Comparison of ENCODE assay signal across 14 cellular contexts in genomic region chr22:42533638-42533977, GRCh38. TPM values are rescaled to one million over a fixed set of nuclear protein-coding genes. Genes with fewer than 3 reads are reported as not detected.
DNase-seq lines count a peak whose midpoint lies in the region; ATAC-seq and TF ChIP-seq lines count a peak whose summit lies in the region.
"Had no signal": no experiment of that assay in that cellular context is flagged by ENCODE, and none has a peak within 500 bp of the region (broad histone marks: within the 10 kb centered on the region; RNA-seq: fewer than 3 reads in every experiment).

No MANE protein-coding gene starts in this region.

- peak overlapping the region; percentile 24 for H3K4me3 ChIP-seq in CD8-positive, alpha-beta T cell (ENCODE audit: low read depth, low read length)
- H3K4me3 ChIP-seq: cardiac muscle cell had no signal

- no peaks in the 10 kb centered on the region for H3K9me3 Mint-ChIP-seq in CD8-positive, alpha-beta T cell
- H3K9me3 Mint-ChIP-seq in activated CD4-positive, alpha-beta memory T cell treated with anti-CD3 and anti-CD28 coated beads for 36 hours, result no peaks in the 10 kb centered on the region
- no peaks in the 10 kb centered on the region for H3K9me3 Mint-ChIP-seq in naive thymus-derived CD8-positive, alpha-beta T cell

- POLR2A ChIA-PET in CD8-positive, alpha-beta T cell (lab: Charles Lee), result no interaction called here
- POLR2A ChIA-PET in activated CD4-positive, alpha-beta memory T cell treated with anti-CD3 and anti-CD28 coated beads for 36 hours (lab: Charles Lee), result no interaction called here
- POLR2A ChIA-PET in naive thymus-derived CD8-positive, alpha-beta T cell (lab: Charles Lee), result no interaction called here

- no peak for TF ChIP-seq CTCF in CD8-positive, alpha-beta T cell (IDR thresholded peaks at IDR 0.05)

- intact Hi-C loops in CD8-positive, alpha-beta T cell (cut with DNase I, micrococcal nuclease), result loop anchor here (1.0 to 5.0 kb wide), 4 partner anchors 14 to 81 kb away; partner anchors contain the start of genes POLDIP3 (in 2 of the 2) and RRP7A (in 1 of the 2)
- intact Hi-C loops in activated CD4-positive, alpha-beta memory T cell treated with anti-CD3 and anti-CD28 coated beads for 36 hours (cut with micrococcal nuclease), result loop anchor here (2.0 kb wide), 1 partner anchor 19 kb away; the partner anchor contains the start of gene SERHL2

- H3K36me3 Mint-ChIP-seq in CD8-positive, alpha-beta T cell, result no peaks in the 10 kb centered on the region
- no peaks in the 10 kb centered on the region for H3K36me3 Mint-ChIP-seq in activated CD4-positive, alpha-beta memory T cell treated with anti-CD3 and anti-CD28 coated beads for 36 hours
- H3K36me3 Mint-ChIP-seq in naive thymus-derived CD8-positive, alpha-beta T cell, result no peaks in the 10 kb centered on the region

- peak overlapping the region; percentile 90 for H3K27ac Mint-ChIP-seq in CD8-positive, alpha-beta T cell
- H3K27ac Mint-ChIP-seq in activated CD4-positive, alpha-beta memory T cell treated with anti-CD3 and anti-CD28 coated beads for 36 hours, result peak overlapping the region; percentile 82
- H3K27ac Mint-ChIP-seq in naive thymus-derived CD8-positive, alpha-beta T cell, result peak overlapping the region in 9 of 10 donors; percentile 80 to 96 (median 91)

- no peaks in the 10 kb centered on the region for H3K36me3 ChIP-seq in CD8-positive, alpha-beta T cell (ENCODE audit: insufficient read depth, low read length)
- H3K36me3 ChIP-seq: cardiac muscle cell, heart left ventricle, WERI-Rb-1 had no signal

- ATAC-seq in CD8-positive, alpha-beta T cell, result peak; percentile 27
- ATAC-seq in GM18505 (IDR thresholded peaks at IDR 0.05; ENCODE audit: unreplicated experiment), result no peak
- ATAC-seq in naive thymus-derived CD8-positive, alpha-beta T cell, result peak in 1 of 2 donors; percentile 34
- no peak for ATAC-seq in HG03571 (IDR thresholded peaks at IDR 0.05; ENCODE audit: unreplicated experiment)
- ATAC-seq: heart left ventricle, left cardiac atrium, right cardiac atrium had no signal

- peaks cover 12% of the 10 kb centered on the region for H3K4me1 Mint-ChIP-seq in CD8-positive, alpha-beta T cell (ENCODE audit: low read depth)
- peaks cover 18% of the 10 kb centered on the region for H3K4me1 Mint-ChIP-seq in activated CD4-positive, alpha-beta memory T cell treated with anti-CD3 and anti-CD28 coated beads for 36 hours (ENCODE audit: low read depth)
- H3K4me1 Mint-ChIP-seq in naive thymus-derived CD8-positive, alpha-beta T cell, result peaks cover 2 to 51% (median 7%) of the 10 kb centered on the region in 4 donors

- no peaks in the 10 kb centered on the region for H3K9me3 ChIP-seq in CD8-positive, alpha-beta T cell (ENCODE audit: low read length)
- H3K9me3 ChIP-seq: heart left ventricle had no signal

- TF ChIP-seq POLR2A in GM18505 (IDR thresholded peaks at IDR 0.05; ENCODE audit: borderline replicate concordance, extremely low read depth, insufficient read depth, insufficient read length), result peak; percentile 7

- H3K27me3 ChIP-seq in CD8-positive, alpha-beta T cell (ENCODE audit: insufficient read depth, low read length), result no peaks in the 10 kb centered on the region
- H3K27me3 ChIP-seq: cardiac muscle cell had no signal

- DNase-seq in CD8-positive, alpha-beta T cell, result no peak
- no peak for DNase-seq in activated CD4-positive, alpha-beta memory T cell treated with anti-CD3 and anti-CD28 coated beads for 36 hours
- DNase-seq in naive thymus-derived CD8-positive, alpha-beta T cell, result no peak
- DNase-seq in NCI-H1694 treated with DMSO at 0.1 percent for 48 hours (lab: John Stamatoyannopoulos, UW) (no peak), iPS-NIHi7 (ENCODE audit: extremely low spot score) (no peak)
- DNase-seq: NCI-H1694 had no signal

- H3K27ac ChIP-seq in CD8-positive, alpha-beta T cell (ENCODE audit: low read depth, low read length), result peak overlapping the region; percentile 56
- H3K27ac ChIP-seq: cardiac muscle cell, epithelial cell of prostate, WERI-Rb-1 had no signal

- peaks cover 6% of the 10 kb centered on the region for H3K4me1 ChIP-seq in CD8-positive, alpha-beta T cell (ENCODE audit: insufficient read depth, low read length)

- CTCF ChIA-PET in CD8-positive, alpha-beta T cell (lab: Charles Lee), result interaction anchor here (0.8 kb wide), 1 partner anchor 12 kb away, joined by 3 read pairs; no protein-coding TSS in a partner anchor
- CTCF ChIA-PET in activated CD4-positive, alpha-beta memory T cell treated with anti-CD3 and anti-CD28 coated beads for 36 hours (lab: Charles Lee), result no interaction called here

- no peaks in the 10 kb centered on the region for H3K27me3 Mint-ChIP-seq in CD8-positive, alpha-beta T cell (ENCODE audit: low read depth)
- no peaks in the 10 kb centered on the region for H3K27me3 Mint-ChIP-seq in activated CD4-positive, alpha-beta memory T cell treated with anti-CD3 and anti-CD28 coated beads for 36 hours
- H3K27me3 Mint-ChIP-seq in naive thymus-derived CD8-positive, alpha-beta T cell, result peaks cover 0 to 5% (median 0%) of the 10 kb centered on the region in 5 donors

- H3K4me3 Mint-ChIP-seq in CD8-positive, alpha-beta T cell, result peak overlapping the region; percentile 84
- H3K4me3 Mint-ChIP-seq in activated CD4-positive, alpha-beta memory T cell treated with anti-CD3 and anti-CD28 coated beads for 36 hours, result peak overlapping the region; percentile 71
- peak overlapping the region; percentile 75 to 91 (median 86) for H3K4me3 Mint-ChIP-seq in naive thymus-derived CD8-positive, alpha-beta T cell

RNA-seq across cellular contexts. Expression of gene RRP7A, which starts 14.0 kb away (rescaled TPM):
- 10 to 100 TPM; 61.0 to 66.6 TPM for total RNA-seq in CD8-positive, alpha-beta T cell
- 100 to 1,000 TPM; 102 to 108 TPM for total RNA-seq in activated CD4-positive, alpha-beta memory T cell treated with anti-CD3 and anti-CD28 coated beads for 36 hours
- total RNA-seq in naive thymus-derived CD8-positive, alpha-beta T cell, result 10 to 100 TPM; 57.4 to 66.2 TPM
- polyA plus RNA-seq in naive thymus-derived CD8-positive, alpha-beta T cell, result 10 to 100 TPM; 38.2 to 61.8 (median 52.1) TPM

RNA-seq across cellular contexts. Expression of gene SERHL2, which starts 20.1 kb away (rescaled TPM):
- under 1 TPM in 1 of 2 experiments, not detected in 1; 0.42 TPM for total RNA-seq in CD8-positive, alpha-beta T cell
- total RNA-seq in activated CD4-positive, alpha-beta memory T cell treated with anti-CD3 and anti-CD28 coated beads for 36 hours, result 1 to 10 TPM in 1 of 2 experiments, under 1 TPM in 1; 0.83 to 1.2 TPM
- total RNA-seq in naive thymus-derived CD8-positive, alpha-beta T cell, result under 1 TPM; 0.69 to 0.81 TPM
- polyA plus RNA-seq in naive thymus-derived CD8-positive, alpha-beta T cell, result under 1 TPM in 2 of 3 donors, not detected in 1; 0.43 to 0.44 TPM
